In genomic region chr22:49726022-49726681, GRCh38 we compare ENCODE assay signal across 15 cellular contexts.
"Had no signal": no experiment of that assay in that cellular context is flagged by ENCODE, and none has a peak within 500 bp of the region (broad histone marks: within the 10 kb centered on the region; RNA-seq: fewer than 3 reads in every experiment).

No MANE protein-coding gene starts in this region.

- H3K4me1 ChIP-seq: adrenal gland had no signal

- H3K27ac Mint-ChIP-seq: activated CD4-positive, alpha-beta T cell treated with anti-CD3 and anti-CD28 coated beads for 36 hours; activated CD8-positive, alpha-beta T cell treated with anti-CD3 and anti-CD28 coated beads for 36 hours; activated T-helper 1 cell treated with anti-CD3 and anti-CD28 coated beads, Interleukin-12 subunit alpha, Interleukin-12 subunit beta, Interleukin-2, Interleukin-4 antibody, amounts not matched to agents 30 ng/mL and 10 ng/mL and 1 ng/mL, durations not matched to agents 14 hours and 24 hours and 36 hours; nephron had no signal

- H3K9me3 ChIP-seq: adrenal gland, esophagus squamous epithelium, sigmoid colon, spleen had no signal

- DNase-seq: activated CD4-positive, alpha-beta T cell treated with anti-CD3 and anti-CD28 coated beads for 36 hours; activated CD8-positive, alpha-beta memory T cell treated with anti-CD3 and anti-CD28 coated beads, Interleukin-2, amount 50 U/mL, for 48 hours; activated CD8-positive, alpha-beta T cell treated with anti-CD3 and anti-CD28 coated beads for 36 hours; esophagus squamous epithelium; left ventricle myocardium superior; mesenchymal stem cell; sigmoid colon; spleen; WERI-Rb-1 had no signal

- H3K4me3 ChIP-seq: adrenal gland, cardiac muscle cell, esophagus squamous epithelium, hepatocyte, sigmoid colon, spleen had no signal

- H3K4me1 Mint-ChIP-seq: nephron had no signal

- H3K36me3 ChIP-seq: adrenal gland, cardiac muscle cell, esophagus squamous epithelium, sigmoid colon, spleen, WERI-Rb-1 had no signal

- H3K9me3 Mint-ChIP-seq: activated CD8-positive, alpha-beta T cell treated with anti-CD3 and anti-CD28 coated beads for 36 hours; activated T-helper 1 cell treated with anti-CD3 and anti-CD28 coated beads, Interleukin-12 subunit alpha, Interleukin-12 subunit beta, Interleukin-2, Interleukin-4 antibody, amounts not matched to agents 30 ng/mL and 10 ng/mL and 1 ng/mL, durations not matched to agents 14 hours and 24 hours and 36 hours; nephron had no signal

- H3K27ac ChIP-seq: adrenal gland, cardiac muscle cell, esophagus squamous epithelium, hepatocyte, sigmoid colon, spleen, WERI-Rb-1 had no signal

- ATAC-seq: activated CD4-positive, alpha-beta T cell treated with anti-CD3 and anti-CD28 coated beads for 36 hours; activated CD8-positive, alpha-beta T cell treated with anti-CD3 and anti-CD28 coated beads for 36 hours; left ventricle myocardium superior; SK-N-SH treated with all-trans-retinoic acid at 6 μM for 48 hours had no signal

- H3K4me3 Mint-ChIP-seq: activated CD4-positive, alpha-beta T cell treated with anti-CD3 and anti-CD28 coated beads for 36 hours; activated T-helper 1 cell treated with anti-CD3 and anti-CD28 coated beads, Interleukin-12 subunit alpha, Interleukin-12 subunit beta, Interleukin-2, Interleukin-4 antibody, amounts not matched to agents 30 ng/mL and 10 ng/mL and 1 ng/mL, durations not matched to agents 14 hours and 24 hours and 36 hours; nephron had no signal

- H2AFZ ChIP-seq: hepatocyte had no signal

- H3K4me2 ChIP-seq: hepatocyte had no signal
